Comparison of ENCODE assay signal across 10 cellular contexts in genomic region chr16:26598061-26598460, GRCh38.
DNase-seq lines count a peak whose midpoint lies in the region; ATAC-seq, FAIRE-seq and TF ChIP-seq lines count a peak whose summit lies in the region.
"Had no signal": no experiment of that assay in that cellular context is flagged by ENCODE, and none has a peak within 500 bp of the region (broad histone marks: within the 10 kb centered on the region; RNA-seq: fewer than 3 reads in every experiment).

No MANE protein-coding gene starts in this region.

- no peaks in the 10 kb centered on the region for H3K9me3 ChIP-seq in KOPT-K1 (ENCODE audit: insufficient read depth, low read length, poor library complexity, severe bottlenecking)

- H3K9me3 Mint-ChIP-seq in activated CD8-positive, alpha-beta T cell treated with anti-CD3 and anti-CD28 coated beads, Interleukin-2, amount 10 ng/mL, durations not matched to agents 7 days and 5 days (ENCODE audit: insufficient read depth), result no peaks in the 10 kb centered on the region
- peaks cover 0 to 3% of the 10 kb centered on the region in 2 donors for H3K9me3 Mint-ChIP-seq in effector memory CD8-positive, alpha-beta T cell

- peak overlapping the region; percentile 16 for H3K4me3 Mint-ChIP-seq in activated CD8-positive, alpha-beta T cell treated with anti-CD3 and anti-CD28 coated beads, Interleukin-2, amount 10 ng/mL, durations not matched to agents 7 days and 5 days
- H3K4me3 Mint-ChIP-seq in effector memory CD8-positive, alpha-beta T cell, result peak overlapping the region; percentile 5 to 56

- no peak for TF ChIP-seq POLR2A in GM12891 (IDR thresholded peaks at IDR 0.05; ENCODE audit: low read depth, low read length)

- CTCF ChIA-PET in activated CD8-positive, alpha-beta T cell treated with anti-CD3 and anti-CD28 coated beads, Interleukin-2, amount 10 ng/mL, durations not matched to agents 7 days and 5 days (lab: Charles Lee), result interaction anchor here (1.3 to 2.3 kb wide), 3 partner anchors 28 to 50 kb away, joined by 3 to 10 read pairs (median 6); no protein-coding TSS in a partner anchor

- H3K27ac ChIP-seq in KOPT-K1 (ENCODE audit: low read depth, low read length, poor library complexity, severe bottlenecking), result peak overlapping the region; percentile 94

- POLR2A ChIA-PET in activated CD8-positive, alpha-beta T cell treated with anti-CD3 and anti-CD28 coated beads, Interleukin-2, amount 10 ng/mL, durations not matched to agents 7 days and 5 days (lab: Charles Lee), result interaction anchor here (1.0 to 1.3 kb wide), 4 partner anchors 17 to 806 kb away, joined by 3 to 6 read pairs (median 5); no protein-coding TSS in a partner anchor

- no peak for FAIRE-seq in GM12891 (lab: Jason Lieb, UNC)

- H3K36me3 ChIP-seq in KOPT-K1 (ENCODE audit: insufficient read depth, low read length), result no peaks in the 10 kb centered on the region

- peak overlapping the region; percentile 90 for H3K27ac Mint-ChIP-seq in activated CD8-positive, alpha-beta T cell treated with anti-CD3 and anti-CD28 coated beads, Interleukin-2, amount 10 ng/mL, durations not matched to agents 7 days and 5 days
- peak overlapping the region; percentile 87 to 91 for H3K27ac Mint-ChIP-seq in effector memory CD8-positive, alpha-beta T cell

- ATAC-seq in activated CD8-positive, alpha-beta T cell treated with anti-CD3 and anti-CD28 coated beads, Interleukin-2, amount 10 ng/mL, durations not matched to agents 7 days and 5 days, result peak; percentile 92
- ATAC-seq in effector memory CD8-positive, alpha-beta T cell (replicated peaks), result peak; percentile 88
- no peak for ATAC-seq in GM21723 (IDR thresholded peaks at IDR 0.05; ENCODE audit: unreplicated experiment)

- no peaks in the 10 kb centered on the region for H3K27me3 Mint-ChIP-seq in activated CD8-positive, alpha-beta T cell treated with anti-CD3 and anti-CD28 coated beads, Interleukin-2, amount 10 ng/mL, durations not matched to agents 7 days and 5 days (ENCODE audit: low read depth)
- H3K27me3 Mint-ChIP-seq in effector memory CD8-positive, alpha-beta T cell, result no peaks in the 10 kb centered on the region

- H3K4me1 Mint-ChIP-seq in activated CD8-positive, alpha-beta T cell treated with anti-CD3 and anti-CD28 coated beads, Interleukin-2, amount 10 ng/mL, durations not matched to agents 7 days and 5 days (ENCODE audit: low read depth), result peaks cover 94% of the 10 kb centered on the region
- peaks cover 20 to 28% of the 10 kb centered on the region in 2 donors for H3K4me1 Mint-ChIP-seq in effector memory CD8-positive, alpha-beta T cell (ENCODE audit: low read depth in 2 of 2)

- DNase-seq in activated CD8-positive, alpha-beta T cell treated with anti-CD3 and anti-CD28 coated beads, Interleukin-2, amount 10 ng/mL, durations not matched to agents 7 days and 5 days, result peak; percentile 92
- DNase-seq in effector memory CD8-positive, alpha-beta T cell, result peak; percentile 46 to 59 (median 49)
- DNase-seq in stimulated activated CD8-positive, alpha-beta memory T cell treated with anti-CD3 and anti-CD28 coated beads, Interleukin-15, amount 100 ng/mL, for 4 hours (ENCODE audit: low read depth in 2 of 2), result peak; percentile 20 to 52
- DNase-seq in GM12891 (ENCODE audit: insufficient read length, low spot score), result no peak
- no peak for DNase-seq in NCI-H146 (lab: John Stamatoyannopoulos, UW)
- no peak for DNase-seq in NCI-H2107 (lab: John Stamatoyannopoulos, UW)
- DNase-seq: midbrain, NCI-H446 had no signal

- peaks cover 26% of the 10 kb centered on the region for H3K36me3 Mint-ChIP-seq in activated CD8-positive, alpha-beta T cell treated with anti-CD3 and anti-CD28 coated beads, Interleukin-2, amount 10 ng/mL, durations not matched to agents 7 days and 5 days (ENCODE audit: low read depth)
- H3K36me3 Mint-ChIP-seq in effector memory CD8-positive, alpha-beta T cell (ENCODE audit: insufficient read depth), result peaks cover 2% of the 10 kb centered on the region

TF ChIP-seq in GM12891, 5 proteins besides CTCF, POLR2A, EP300 and RAD21:
- TF ChIP-seq SPI1 (IDR thresholded peaks at IDR 0.05; ENCODE audit: low read depth, low read length) (no peak), PAX5 (IDR thresholded peaks at IDR 0.05; ENCODE audit: insufficient read depth, low read length, severe bottlenecking) (no peak), TAF1 (IDR thresholded peaks at IDR 0.05; ENCODE audit: low read depth, low read length) (no peak), POU2F2 (IDR thresholded peaks at IDR 0.05; ENCODE audit: low read depth, low read length) (no peak), POLR2AphosphoS5 (IDR thresholded peaks at IDR 0.05; ENCODE audit: low read depth, low read length) (no peak)

Comparison
In these comparisons a context has a peak if more than half of its experiments do, and no peak if none do; other contexts are left out.
1. DNase-seq: peak in activated CD8-positive, alpha-beta T cell treated with anti-CD3 and anti-CD28 coated beads, Interleukin-2, amount 10 ng/mL, durations not matched to agents 7 days and 5 days (single experiment), effector memory CD8-positive, alpha-beta T cell (3 of 3) and stimulated activated CD8-positive, alpha-beta memory T cell treated with anti-CD3 and anti-CD28 coated beads, Interleukin-15, amount 100 ng/mL, for 4 hours (2 of 2); none in GM12891 (single experiment), NCI-H146 (single experiment) and NCI-H2107 (single experiment).